Comparison of ENCODE assay signal across 18 cellular contexts in genomic region chr11:111064118-111064517, GRCh38.
A peak's percentile ranks its signal among the peaks of the same experiment; 100 is the strongest.
DNase-seq lines count a peak whose midpoint lies in the region; ATAC-seq, FAIRE-seq and TF ChIP-seq lines count a peak whose summit lies in the region.
"Had no signal": no experiment of that assay in that cellular context is flagged by ENCODE, and none has a peak within 500 bp of the region (broad histone marks: within the 10 kb centered on the region; RNA-seq: fewer than 3 reads in every experiment).

No MANE protein-coding gene starts in this region.

- H3K4me1 Mint-ChIP-seq in brain (peaks cover 16% of the 10 kb centered on the region), natural killer cell (no peaks in the 10 kb centered on the region)

- TF ChIP-seq CTCF in brain (conservative IDR thresholded peaks at IDR 0.05) (no peak), kidney (IDR thresholded peaks at IDR 0.05; ENCODE audit: borderline replicate concordance, extremely low read depth, insufficient read depth) (no peak), natural killer cell (IDR thresholded peaks at IDR 0.05) (no peak)

- H3K4me3 Mint-ChIP-seq in brain (no peak overlapping the region), natural killer cell (no peak overlapping the region)
- H3K4me3 Mint-ChIP-seq: activated CD4-positive, alpha-beta memory T cell treated with anti-CD3 and anti-CD28 coated beads for 36 hours had no signal

- FAIRE-seq in kidney (lab: Jason Lieb, UNC): no peak
- FAIRE-seq: HTR-8/SVneo had no signal

- H3K27ac Mint-ChIP-seq in brain: peak overlapping the region in 3 of 5 experiments; percentile 56 to 85 (median 84)
- no peak overlapping the region for H3K27ac Mint-ChIP-seq in natural killer cell
- H3K27ac Mint-ChIP-seq: activated CD4-positive, alpha-beta memory T cell treated with anti-CD3 and anti-CD28 coated beads for 36 hours; progenitor cell of endocrine pancreas had no signal

- intact Hi-C loops in kidney (cut with DNase I) (no loop called here), natural killer cell (cut with micrococcal nuclease) (no loop called here)

- no peak for ATAC-seq in HG02678 (IDR thresholded peaks at IDR 0.05; ENCODE audit: unreplicated experiment)
- ATAC-seq in natural killer cell: no peak

- H3K9me3 Mint-ChIP-seq in brain (peaks cover 10 to 33% (median 18%) of the 10 kb centered on the region in 5 experiments), natural killer cell (peaks cover 3 to 4% of the 10 kb centered on the region in 2 donors)

- H3K27ac ChIP-seq in kidney (ENCODE audit: low read depth in 2 of 2, low read length in 2 of 2): no peak overlapping the region
- H3K27ac ChIP-seq: adrenal gland, colonic mucosa, hepatocyte, thoracic aorta had no signal

- H3K36me3 Mint-ChIP-seq in brain (peaks cover 4% of the 10 kb centered on the region), natural killer cell (no peaks in the 10 kb centered on the region)
- H3K36me3 Mint-ChIP-seq: activated CD4-positive, alpha-beta memory T cell treated with anti-CD3 and anti-CD28 coated beads for 36 hours had no signal

- H3K4me3 ChIP-seq in kidney (ENCODE audit: low read length in 2 of 2): no peak overlapping the region
- H3K4me3 ChIP-seq: adrenal gland, colonic mucosa, hepatocyte, thoracic aorta had no signal

- H3K9me3 ChIP-seq in kidney (ENCODE audit: control insufficient read depth in 1 of 2, low read length in 2 of 2): peaks cover 0 to 8% of the 10 kb centered on the region in 2 donors
- H3K9me3 ChIP-seq: adrenal gland, colonic mucosa had no signal

- H3K4me1 ChIP-seq in kidney (ENCODE audit: control insufficient read depth in 1 of 2, insufficient read depth in 1 of 2, low read depth in 1 of 2, low read length in 2 of 2): no peaks in the 10 kb centered on the region
- H3K4me1 ChIP-seq: adrenal gland, colonic mucosa had no signal

- H3K27me3 Mint-ChIP-seq in brain: peaks cover 6% of the 10 kb centered on the region
- no peaks in the 10 kb centered on the region for H3K27me3 Mint-ChIP-seq in natural killer cell (ENCODE audit: low read depth in 2 of 2)
- H3K27me3 Mint-ChIP-seq: activated CD4-positive, alpha-beta memory T cell treated with anti-CD3 and anti-CD28 coated beads for 36 hours; progenitor cell of endocrine pancreas had no signal

- H3K36me3 ChIP-seq in kidney (ENCODE audit: control insufficient read depth in 1 of 2, insufficient read depth in 2 of 2, low read length in 2 of 2): no peaks in the 10 kb centered on the region
- H3K36me3 ChIP-seq: adrenal gland, colonic mucosa, thoracic aorta had no signal

- DNase-seq in GOT3 (lab: John Stamatoyannopoulos, UW): peak; percentile 3
- peak; percentile 78 for DNase-seq in kidney
- peak; percentile 53 for DNase-seq in stromal cell of bone marrow (ENCODE audit: low read depth)
- DNase-seq in stimulated activated CD4-positive, alpha-beta T cell treated with anti-CD3 and anti-CD28 coated beads, Interleukin-2, amount 100 ng/mL, for 24 hours: no peak
- no peak for DNase-seq in natural killer cell
- no peak for DNase-seq in activated gamma-delta T cell (lab: John Stamatoyannopoulos, UW)
- DNase-seq: activated CD4-positive, alpha-beta memory T cell treated with anti-CD3 and anti-CD28 coated beads for 36 hours; activated T-cell treated with anti-CD3 and anti-CD28 coated beads, Interleukin-2, amount 50 U/mL, for 48 hours; adrenal gland; colonic mucosa; left cardiac atrium; NCI-H2081 treated with DMSO at 0.1 percent for 48 hours had no signal

- no peak overlapping the region for H3K9ac ChIP-seq in kidney (ENCODE audit: low read length in 2 of 2)

Comparison
In these comparisons a context has a peak if more than half of its experiments do, and no peak if none do; other contexts are left out.
1. DNase-seq: peak in GOT3 (single experiment), kidney (single experiment) and stromal cell of bone marrow (single experiment); none in stimulated activated CD4-positive, alpha-beta T cell treated with anti-CD3 and anti-CD28 coated beads, Interleukin-2, amount 100 ng/mL, for 24 hours (0 of 2), natural killer cell (single experiment) and activated gamma-delta T cell (single experiment).
2. H3K27ac Mint-ChIP-seq: peak in brain (3 of 5); none in natural killer cell (0 of 2).